1 cellular context compared by ENCODE assay signal in the genomic region with DNA sequence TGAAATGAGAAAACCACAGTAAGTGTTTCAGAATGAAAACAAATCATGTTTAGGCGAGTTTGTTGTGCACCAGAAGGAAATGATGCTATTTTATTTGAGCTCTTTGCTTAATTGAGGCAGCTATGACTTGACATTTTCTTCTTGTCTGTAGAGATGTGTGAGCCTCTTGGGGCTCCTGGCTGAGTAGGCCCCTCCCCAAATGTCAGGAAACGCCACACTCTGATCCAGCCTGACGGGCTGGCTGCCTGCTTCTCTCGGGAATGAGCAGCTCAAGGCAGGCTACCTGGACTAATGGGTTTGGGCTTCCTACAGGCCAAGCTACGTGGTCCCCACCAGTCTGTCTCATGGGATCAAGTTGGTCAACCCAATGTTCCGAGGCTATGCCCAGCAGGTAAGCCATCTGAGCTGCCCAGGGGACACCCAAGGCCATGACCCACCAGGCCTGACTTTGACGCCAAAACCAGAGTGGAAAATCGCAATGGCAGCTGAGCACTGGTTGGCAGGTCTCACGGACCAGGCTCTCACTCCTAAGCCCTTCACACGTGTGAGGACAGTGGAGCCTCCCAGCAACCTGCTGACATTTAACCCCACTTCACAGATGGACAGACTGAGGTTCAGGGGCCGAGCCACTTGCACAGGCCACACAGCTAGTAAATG.
TF ChIP-seq lines count a peak whose summit lies in the region.

No MANE protein-coding gene starts in this region.

TF ChIP-seq in K562, 482 proteins besides CTCF, POLR2A, EP300 and RAD21 (continued from another document and continues in another):
- TF ChIP-seq, protein P1, sequence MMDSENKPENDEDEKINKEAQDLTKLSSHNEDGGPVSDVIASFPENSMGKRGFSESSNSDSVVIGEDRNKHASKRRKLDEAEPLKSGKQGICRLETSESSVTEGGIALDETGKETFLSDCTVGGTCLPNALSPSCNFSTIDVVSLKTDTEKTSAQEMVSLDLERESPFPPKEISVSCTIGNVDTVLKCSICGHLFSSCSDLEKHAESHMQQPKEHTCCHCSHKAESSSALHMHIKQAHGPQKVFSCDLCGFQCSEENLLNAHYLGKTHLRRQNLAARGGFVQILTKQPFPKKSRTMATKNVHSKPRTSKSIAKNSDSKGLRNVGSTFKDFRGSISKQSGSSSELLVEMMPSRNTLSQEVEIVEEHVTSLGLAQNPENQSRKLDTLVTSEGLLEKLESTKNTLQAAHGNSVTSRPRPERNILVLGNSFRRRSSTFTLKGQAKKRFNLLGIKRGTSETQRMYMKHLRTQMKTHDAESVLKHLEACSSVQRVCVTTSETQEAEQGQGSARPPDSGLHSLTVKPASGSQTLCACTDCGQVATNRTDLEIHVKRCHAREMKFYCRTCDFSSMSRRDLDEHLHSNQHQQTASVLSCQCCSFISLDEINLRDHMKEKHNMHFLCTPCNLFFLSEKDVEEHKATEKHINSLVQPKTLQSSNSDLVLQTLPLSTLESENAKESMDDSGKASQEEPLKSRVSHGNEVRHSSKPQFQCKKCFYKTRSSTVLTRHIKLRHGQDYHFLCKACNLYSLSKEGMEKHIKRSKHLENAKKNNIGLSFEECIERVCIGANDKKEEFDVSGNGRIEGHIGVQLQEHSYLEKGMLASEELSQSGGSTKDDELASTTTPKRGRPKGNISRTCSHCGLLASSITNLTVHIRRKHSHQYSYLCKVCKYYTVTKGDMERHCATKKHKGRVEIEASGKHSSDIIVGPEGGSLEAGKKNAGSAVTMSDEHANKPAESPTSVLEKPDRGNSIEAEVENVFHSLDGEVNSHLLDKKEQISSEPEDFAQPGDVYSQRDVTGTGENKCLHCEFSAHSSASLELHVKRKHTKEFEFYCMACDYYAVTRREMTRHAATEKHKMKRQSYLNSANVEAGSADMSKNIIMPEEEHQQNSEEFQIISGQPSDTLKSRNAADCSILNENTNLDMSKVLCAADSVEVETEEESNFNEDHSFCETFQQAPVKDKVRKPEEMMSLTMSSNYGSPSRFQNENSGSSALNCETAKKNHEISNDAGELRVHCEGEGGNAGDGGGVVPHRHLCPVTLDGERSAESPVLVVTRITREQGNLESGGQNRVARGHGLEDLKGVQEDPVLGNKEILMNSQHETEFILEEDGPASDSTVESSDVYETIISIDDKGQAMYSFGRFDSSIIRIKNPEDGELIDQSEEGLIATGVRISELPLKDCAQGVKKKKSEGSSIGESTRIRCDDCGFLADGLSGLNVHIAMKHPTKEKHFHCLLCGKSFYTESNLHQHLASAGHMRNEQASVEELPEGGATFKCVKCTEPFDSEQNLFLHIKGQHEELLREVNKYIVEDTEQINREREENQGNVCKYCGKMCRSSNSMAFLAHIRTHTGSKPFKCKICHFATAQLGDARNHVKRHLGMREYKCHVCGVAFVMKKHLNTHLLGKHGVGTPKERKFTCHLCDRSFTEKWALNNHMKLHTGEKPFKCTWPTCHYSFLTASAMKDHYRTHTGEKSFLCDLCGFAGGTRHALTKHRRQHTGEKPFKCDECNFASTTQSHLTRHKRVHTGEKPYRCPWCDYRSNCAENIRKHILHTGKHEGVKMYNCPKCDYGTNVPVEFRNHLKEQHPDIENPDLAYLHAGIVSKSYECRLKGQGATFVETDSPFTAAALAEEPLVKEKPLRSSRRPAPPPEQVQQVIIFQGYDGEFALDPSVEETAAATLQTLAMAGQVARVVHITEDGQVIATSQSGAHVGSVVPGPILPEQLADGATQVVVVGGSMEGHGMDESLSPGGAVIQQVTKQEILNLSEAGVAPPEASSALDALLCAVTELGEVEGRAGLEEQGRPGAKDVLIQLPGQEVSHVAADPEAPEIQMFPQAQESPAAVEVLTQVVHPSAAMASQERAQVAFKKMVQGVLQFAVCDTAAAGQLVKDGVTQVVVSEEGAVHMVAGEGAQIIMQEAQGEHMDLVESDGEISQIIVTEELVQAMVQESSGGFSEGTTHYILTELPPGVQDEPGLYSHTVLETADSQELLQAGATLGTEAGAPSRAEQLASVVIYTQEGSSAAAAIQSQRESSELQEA (IDR thresholded peaks at IDR 0.05; ENCODE audit: low read depth), result no peak
- TF ChIP-seq CBFB (CRISPR knock-in tag; IDR thresholded peaks at IDR 0.05), result 0 out of 2 replicates have a peak, but pooled peaks have one; percentile 71
- no peak for TF ChIP-seq FIP1L1 (IDR thresholded peaks at IDR 0.05; ENCODE audit: low read depth, low read length, poor library complexity, severe bottlenecking)
- TF ChIP-seq RBM39 (optimal IDR thresholded peaks at IDR 0.05; ENCODE audit: low read depth, low read length), result no peak
- peak; percentile 84 for TF ChIP-seq NFE2 (IDR thresholded peaks at IDR 0.05; ENCODE audit: low read depth)
- TF ChIP-seq ZNF57 (CRISPR knock-in tag; IDR thresholded peaks at IDR 0.05), result 0 out of 2 replicates have a peak, but pooled peaks have one; percentile 12
- no peak for TF ChIP-seq ZKSCAN3 (CRISPR knock-in tag; IDR thresholded peaks at IDR 0.05)
- TF ChIP-seq BCOR (IDR thresholded peaks at IDR 0.05), result peak; percentile 95
- TF ChIP-seq ZNF316 (IDR thresholded peaks at IDR 0.05), result peak; percentile 82
- TF ChIP-seq PHB (CRISPR knock-in tag; IDR thresholded peaks at IDR 0.05), result no peak
- no peak for TF ChIP-seq BACH1 (tag; IDR thresholded peaks at IDR 0.05)
- TF ChIP-seq, protein P2, sequence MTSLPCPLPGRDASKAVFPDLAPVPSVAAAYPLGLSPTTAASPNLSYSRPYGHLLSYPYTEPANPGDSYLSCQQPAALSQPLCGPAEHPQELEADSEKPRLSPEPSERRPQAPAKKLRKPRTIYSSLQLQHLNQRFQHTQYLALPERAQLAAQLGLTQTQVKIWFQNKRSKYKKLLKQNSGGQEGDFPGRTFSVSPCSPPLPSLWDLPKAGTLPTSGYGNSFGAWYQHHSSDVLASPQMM (CRISPR knock-in tag; IDR thresholded peaks at IDR 0.05), result no peak
- TF ChIP-seq, protein P3, sequence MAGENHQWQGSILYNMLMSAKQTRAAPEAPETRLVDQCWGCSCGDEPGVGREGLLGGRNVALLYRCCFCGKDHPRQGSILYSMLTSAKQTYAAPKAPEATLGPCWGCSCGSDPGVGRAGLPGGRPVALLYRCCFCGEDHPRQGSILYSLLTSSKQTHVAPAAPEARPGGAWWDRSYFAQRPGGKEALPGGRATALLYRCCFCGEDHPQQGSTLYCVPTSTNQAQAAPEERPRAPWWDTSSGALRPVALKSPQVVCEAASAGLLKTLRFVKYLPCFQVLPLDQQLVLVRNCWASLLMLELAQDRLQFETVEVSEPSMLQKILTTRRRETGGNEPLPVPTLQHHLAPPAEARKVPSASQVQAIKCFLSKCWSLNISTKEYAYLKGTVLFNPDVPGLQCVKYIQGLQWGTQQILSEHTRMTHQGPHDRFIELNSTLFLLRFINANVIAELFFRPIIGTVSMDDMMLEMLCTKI (IDR thresholded peaks at IDR 0.05; ENCODE audit: partially characterized antibody), result no peak
- TF ChIP-seq WHSC1 (IDR thresholded peaks at IDR 0.05; ENCODE audit: low read length), result peak; percentile 89
- TF ChIP-seq ZNF766 (CRISPR knock-in tag; conservative IDR thresholded peaks at IDR 0.05), result no peak
- no peak for TF ChIP-seq TBP (optimal IDR thresholded peaks at IDR 0.05; ENCODE audit: low read depth, low read length)
- peak; percentile 76 for TF ChIP-seq SMARCA5 (IDR thresholded peaks at IDR 0.05)
- 0 out of 2 replicates have a peak, but pooled peaks have one; percentile 17 for TF ChIP-seq SMAD4 (CRISPR knock-in tag; conservative IDR thresholded peaks at IDR 0.05)
- TF ChIP-seq ZFX (CRISPR knock-in tag; IDR thresholded peaks at IDR 0.05), result no peak
- TF ChIP-seq ERF (CRISPR knock-in tag; IDR thresholded peaks at IDR 0.05), result no peak
- peak; percentile 87 for TF ChIP-seq MAFG (tag; conservative IDR thresholded peaks at IDR 0.05)
- TF ChIP-seq POLR2G (IDR thresholded peaks at IDR 0.05; ENCODE audit: low read depth, low read length), result peak; percentile 26; the same call in 1 of the 2 replicates
- peak; percentile 56 for TF ChIP-seq RBFOX2 (IDR thresholded peaks at IDR 0.05; ENCODE audit: low read depth, low read length)
- no peak for TF ChIP-seq DDX20 (tag; IDR thresholded peaks at IDR 0.05; ENCODE audit: low read depth)
- TF ChIP-seq, protein P4, sequence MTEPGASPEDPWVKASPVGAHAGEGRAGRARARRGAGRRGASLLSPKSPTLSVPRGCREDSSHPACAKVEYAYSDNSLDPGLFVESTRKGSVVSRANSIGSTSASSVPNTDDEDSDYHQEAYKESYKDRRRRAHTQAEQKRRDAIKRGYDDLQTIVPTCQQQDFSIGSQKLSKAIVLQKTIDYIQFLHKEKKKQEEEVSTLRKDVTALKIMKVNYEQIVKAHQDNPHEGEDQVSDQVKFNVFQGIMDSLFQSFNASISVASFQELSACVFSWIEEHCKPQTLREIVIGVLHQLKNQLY (CRISPR knock-in tag; conservative IDR thresholded peaks at IDR 0.05), result no peak
- peak; percentile 62 for TF ChIP-seq MAFF (IDR thresholded peaks at IDR 0.05; ENCODE audit: low read length)
- no peak for TF ChIP-seq ZNF224 (CRISPR knock-in tag; IDR thresholded peaks at IDR 0.05)
- TF ChIP-seq, protein P5, sequence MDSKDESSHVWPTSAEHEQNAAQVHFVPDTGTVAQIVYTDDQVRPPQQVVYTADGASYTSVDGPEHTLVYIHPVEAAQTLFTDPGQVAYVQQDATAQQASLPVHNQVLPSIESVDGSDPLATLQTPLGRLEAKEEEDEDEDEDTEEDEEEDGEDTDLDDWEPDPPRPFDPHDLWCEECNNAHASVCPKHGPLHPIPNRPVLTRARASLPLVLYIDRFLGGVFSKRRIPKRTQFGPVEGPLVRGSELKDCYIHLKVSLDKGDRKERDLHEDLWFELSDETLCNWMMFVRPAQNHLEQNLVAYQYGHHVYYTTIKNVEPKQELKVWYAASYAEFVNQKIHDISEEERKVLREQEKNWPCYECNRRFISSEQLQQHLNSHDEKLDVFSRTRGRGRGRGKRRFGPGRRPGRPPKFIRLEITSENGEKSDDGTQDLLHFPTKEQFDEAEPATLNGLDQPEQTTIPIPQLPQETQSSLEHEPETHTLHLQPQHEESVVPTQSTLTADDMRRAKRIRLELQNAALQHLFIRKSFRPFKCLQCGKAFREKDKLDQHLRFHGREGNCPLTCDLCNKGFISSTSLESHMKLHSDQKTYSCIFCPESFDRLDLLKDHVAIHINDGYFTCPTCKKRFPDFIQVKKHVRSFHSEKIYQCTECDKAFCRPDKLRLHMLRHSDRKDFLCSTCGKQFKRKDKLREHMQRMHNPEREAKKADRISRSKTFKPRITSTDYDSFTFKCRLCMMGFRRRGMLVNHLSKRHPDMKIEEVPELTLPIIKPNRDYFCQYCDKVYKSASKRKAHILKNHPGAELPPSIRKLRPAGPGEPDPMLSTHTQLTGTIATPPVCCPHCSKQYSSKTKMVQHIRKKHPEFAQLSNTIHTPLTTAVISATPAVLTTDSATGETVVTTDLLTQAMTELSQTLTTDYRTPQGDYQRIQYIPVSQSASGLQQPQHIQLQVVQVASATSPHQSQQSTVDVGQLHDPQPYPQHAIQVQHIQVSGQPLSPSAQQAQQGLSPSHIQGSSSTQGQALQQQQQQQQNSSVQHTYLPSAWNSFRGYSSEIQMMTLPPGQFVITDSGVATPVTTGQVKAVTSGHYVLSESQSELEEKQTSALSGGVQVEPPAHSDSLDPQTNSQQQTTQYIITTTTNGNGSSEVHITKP (IDR thresholded peaks at IDR 0.05; ENCODE audit: partially characterized antibody), result no peak
- TF ChIP-seq U2AF2 (optimal IDR thresholded peaks at IDR 0.05; ENCODE audit: low read depth, low read length), result no peak
- TF ChIP-seq MYC (IDR thresholded peaks at IDR 0.05; ENCODE audit: low read depth, low read length), result no peak
- no peak for TF ChIP-seq MYC (CRISPR knock-in tag; IDR thresholded peaks at IDR 0.05; ENCODE audit: borderline replicate concordance, low read depth)
- peak; percentile 63; the same call in 1 of the 2 replicates for TF ChIP-seq NR1H2 (CRISPR knock-in tag; IDR thresholded peaks at IDR 0.05)
- TF ChIP-seq PCBP1 (IDR thresholded peaks at IDR 0.05; ENCODE audit: low read depth, low read length, poor library complexity, severe bottlenecking), result no peak
- TF ChIP-seq KAT7 (CRISPR knock-in tag; IDR thresholded peaks at IDR 0.05; ENCODE audit: borderline replicate concordance), result no peak
- TF ChIP-seq PTRF (tag; IDR thresholded peaks at IDR 0.05), result no peak
- TF ChIP-seq, protein P6, sequence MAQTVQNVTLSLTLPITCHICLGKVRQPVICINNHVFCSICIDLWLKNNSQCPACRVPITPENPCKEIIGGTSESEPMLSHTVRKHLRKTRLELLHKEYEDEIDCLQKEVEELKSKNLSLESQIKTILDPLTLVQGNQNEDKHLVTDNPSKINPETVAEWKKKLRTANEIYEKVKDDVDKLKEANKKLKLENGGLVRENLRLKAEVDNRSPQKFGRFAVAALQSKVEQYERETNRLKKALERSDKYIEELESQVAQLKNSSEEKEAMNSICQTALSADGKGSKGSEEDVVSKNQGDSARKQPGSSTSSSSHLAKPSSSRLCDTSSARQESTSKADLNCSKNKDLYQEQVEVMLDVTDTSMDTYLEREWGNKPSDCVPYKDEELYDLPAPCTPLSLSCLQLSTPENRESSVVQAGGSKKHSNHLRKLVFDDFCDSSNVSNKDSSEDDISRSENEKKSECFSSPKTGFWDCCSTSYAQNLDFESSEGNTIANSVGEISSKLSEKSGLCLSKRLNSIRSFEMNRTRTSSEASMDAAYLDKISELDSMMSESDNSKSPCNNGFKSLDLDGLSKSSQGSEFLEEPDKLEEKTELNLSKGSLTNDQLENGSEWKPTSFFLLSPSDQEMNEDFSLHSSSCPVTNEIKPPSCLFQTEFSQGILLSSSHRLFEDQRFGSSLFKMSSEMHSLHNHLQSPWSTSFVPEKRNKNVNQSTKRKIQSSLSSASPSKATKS (CRISPR knock-in tag; IDR thresholded peaks at IDR 0.05), result no peak
- TF ChIP-seq ARHGAP35 (IDR thresholded peaks at IDR 0.05; ENCODE audit: partially characterized antibody), result no peak
- TF ChIP-seq RBBP5 (IDR thresholded peaks at IDR 0.05; ENCODE audit: borderline replicate concordance, insufficient read depth, low read length, poor library complexity, severe bottlenecking), result peak; percentile 16
- no peak for TF ChIP-seq ZFP30 (CRISPR knock-in tag; IDR thresholded peaks at IDR 0.05; ENCODE audit: borderline replicate concordance)
- TF ChIP-seq ILK (tag; IDR thresholded peaks at IDR 0.05; ENCODE audit: borderline replicate concordance, low read depth), result no peak
- TF ChIP-seq NELFE (IDR thresholded peaks at IDR 0.05; ENCODE audit: insufficient read depth, insufficient read length), result no peak
- no peak for TF ChIP-seq ZBTB7A (IDR thresholded peaks at IDR 0.05; ENCODE audit: borderline replicate concordance, control insufficient read depth, low read depth, low read length)
